ENCODE assay signal across 31 cellular contexts in the genomic region with DNA sequence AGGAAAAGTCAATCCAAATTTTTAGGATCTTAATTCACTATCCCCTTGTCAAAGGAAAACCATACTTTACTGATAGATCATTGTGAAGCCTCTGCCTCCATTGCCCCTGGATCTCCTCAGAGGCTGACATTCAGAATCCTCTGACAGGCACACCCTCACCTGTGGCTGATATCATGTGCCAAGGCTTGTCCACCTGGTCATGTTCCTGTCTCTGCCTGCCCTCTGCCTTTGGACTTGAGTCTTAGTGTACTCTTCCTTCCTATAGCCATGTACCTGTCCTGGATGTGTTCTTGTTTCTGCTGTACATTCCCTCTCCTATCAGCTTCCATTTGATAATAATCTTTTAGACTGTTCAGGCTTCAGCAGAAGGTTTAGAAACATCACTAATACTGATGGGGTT.
"Had no signal": no experiment of that assay in that cellular context is flagged by ENCODE, and none has a peak within 500 bp of the region (broad histone marks: within the 10 kb centered on the region; RNA-seq: fewer than 3 reads in every experiment).

No MANE protein-coding gene starts in this region.

- H3K4me3 ChIP-seq: adrenal gland had no signal

- H3K27me3 ChIP-seq: adrenal gland had no signal

- H3K36me3 ChIP-seq: adrenal gland had no signal

- H3K4me1 ChIP-seq: adrenal gland had no signal

- DNase-seq: activated B cell treated with CpG ODN at 0.5 μM for 24 hours; activated CD4-positive, alpha-beta memory T cell treated with anti-CD3 and anti-CD28 coated beads for 36 hours; activated CD4-positive, alpha-beta T cell treated with anti-CD3 and anti-CD28 coated beads for 4 hours; activated CD4-positive, alpha-beta T cell treated with anti-CD3 and anti-CD28 coated beads, Interleukin-2, amount 10 ng/mL, durations not matched to agents 24 days and 14 days; activated CD4-positive, alpha-beta T cell treated with anti-CD3 and anti-CD28 coated beads, Interleukin-2, amount 50 U/mL, for 1 hour; activated CD4-positive, alpha-beta T cell treated with anti-CD3 and anti-CD28 coated beads, Interleukin-2, amount 50 U/mL, for 4 hours; activated CD4-positive, CD25-positive, alpha-beta regulatory T cell treated with anti-CD3 and anti-CD28 coated beads, Interleukin-2, amount 50 U/mL, for 72 hours; activated CD8-positive, alpha-beta memory T cell treated with anti-CD3 and anti-CD28 coated beads, Interleukin-2, amount 50 U/mL, for 4 hours; activated CD8-positive, alpha-beta T cell treated with anti-CD3 and anti-CD28 coated beads for 36 hours; activated effector memory CD4-positive, alpha-beta T cell treated with anti-CD3 and anti-CD28 coated beads, Interleukin-2, amount 50 U/mL, for 16 hours; activated gamma-delta T cell treated with Interleukin-2 at 50 U/mL for 16 hours; activated naive CD4-positive, alpha-beta T cell; activated naive CD4-positive, alpha-beta T cell treated with anti-CD3 and anti-CD28 coated beads for 36 hours; activated naive CD4-positive, alpha-beta T cell treated with anti-CD3 and anti-CD28 coated beads, Interleukin-2, amount 50 U/mL, for 16 hours; activated naive CD8-positive, alpha-beta T cell treated with anti-CD3 and anti-CD28 coated beads for 36 hours; activated T-cell treated with anti-CD3 and anti-CD28 coated beads for 4 hours; activated T-cell treated with anti-CD3 and anti-CD28 coated beads, Interleukin-2, amount 50 U/mL, for 1 hour; activated T-cell treated with anti-CD3 and anti-CD28 coated beads, Interleukin-2, amount 50 U/mL, for 4 hours; activated T-cell treated with anti-CD3 and anti-CD28 coated beads, Interleukin-2, amount 50 U/mL, for 72 hours; adrenal gland; amniotic stem cell; aorta; central memory CD4-positive, alpha-beta T cell; T-cell; T-helper 17 cell had no signal

- H3K36me3 Mint-ChIP-seq: activated CD4-positive, alpha-beta memory T cell treated with anti-CD3 and anti-CD28 coated beads for 36 hours; activated naive CD4-positive, alpha-beta T cell treated with anti-CD3 and anti-CD28 coated beads, Interleukin-2, amount 50 U/mL, for 72 hours; activated naive CD8-positive, alpha-beta T cell treated with anti-CD3 and anti-CD28 coated beads for 36 hours; brain; T-cell had no signal

- H3K4me3 Mint-ChIP-seq: activated B cell treated with CpG ODN at 0.5 μM for 24 hours; activated CD4-positive, alpha-beta memory T cell treated with anti-CD3 and anti-CD28 coated beads for 36 hours; activated CD4-positive, alpha-beta T cell treated with anti-CD3 and anti-CD28 coated beads, Interleukin-2, amount 10 ng/mL, durations not matched to agents 24 days and 14 days; activated CD8-positive, alpha-beta T cell treated with anti-CD3 and anti-CD28 coated beads for 36 hours; activated naive CD4-positive, alpha-beta T cell treated with anti-CD3 and anti-CD28 coated beads for 36 hours; activated naive CD8-positive, alpha-beta T cell treated with anti-CD3 and anti-CD28 coated beads for 36 hours; activated T-cell treated with anti-CD3 and anti-CD28 coated beads, Interleukin-2, amount 50 U/mL, for 4 hours; activated T-cell treated with anti-CD3 and anti-CD28 coated beads, Interleukin-2, amount 50 U/mL, for 72 hours; activated T-helper 1 cell treated with anti-CD3 and anti-CD28 coated beads, Interleukin-12 subunit alpha, Interleukin-12 subunit beta, Interleukin-2, Interleukin-4 antibody, amounts not matched to agents 30 ng/mL and 10 ng/mL and 1 ng/mL, durations not matched to agents 14 hours and 24 hours and 36 hours; activated T-helper 17 cell treated with anti-CD3 and anti-CD28 coated beads, Interleukin-2, amount 50 U/mL, for 72 hours; brain; T-cell; T-helper 17 cell had no signal

- H3K27me3 Mint-ChIP-seq: activated B cell treated with CpG ODN at 0.5 μM for 24 hours; activated CD4-positive, alpha-beta memory T cell treated with anti-CD3 and anti-CD28 coated beads for 36 hours; activated CD4-positive, alpha-beta T cell treated with anti-CD3 and anti-CD28 coated beads, Interleukin-2, amount 10 ng/mL, durations not matched to agents 24 days and 14 days; activated CD8-positive, alpha-beta T cell treated with anti-CD3 and anti-CD28 coated beads for 36 hours; activated naive CD8-positive, alpha-beta T cell treated with anti-CD3 and anti-CD28 coated beads for 36 hours; activated T-helper 17 cell treated with anti-CD3 and anti-CD28 coated beads, Interleukin-2, amount 50 U/mL, for 72 hours; T-helper 17 cell had no signal

- FAIRE-seq: TTC549 had no signal

- H3K4me1 Mint-ChIP-seq: activated B cell treated with CpG ODN at 0.5 μM for 24 hours; activated CD4-positive, alpha-beta T cell treated with anti-CD3 and anti-CD28 coated beads, Interleukin-2, amount 10 ng/mL, durations not matched to agents 24 days and 14 days; activated naive CD8-positive, alpha-beta T cell treated with anti-CD3 and anti-CD28 coated beads for 36 hours; activated T-helper 17 cell treated with anti-CD3 and anti-CD28 coated beads, Interleukin-2, amount 50 U/mL, for 72 hours; T-helper 17 cell had no signal

- H3K9me3 Mint-ChIP-seq: activated B cell treated with CpG ODN at 0.5 μM for 24 hours; activated CD4-positive, alpha-beta memory T cell treated with anti-CD3 and anti-CD28 coated beads for 36 hours; activated CD4-positive, alpha-beta T cell treated with anti-CD3 and anti-CD28 coated beads, Interleukin-2, amount 10 ng/mL, durations not matched to agents 24 days and 14 days; activated CD8-positive, alpha-beta T cell treated with anti-CD3 and anti-CD28 coated beads for 36 hours; activated T-cell treated with anti-CD3 and anti-CD28 coated beads, Interleukin-2, amount 50 U/mL, for 4 hours; activated T-cell treated with anti-CD3 and anti-CD28 coated beads, Interleukin-2, amount 50 U/mL, for 72 hours; activated T-helper 1 cell treated with anti-CD3 and anti-CD28 coated beads, Interleukin-12 subunit alpha, Interleukin-12 subunit beta, Interleukin-2, Interleukin-4 antibody, amounts not matched to agents 30 ng/mL and 10 ng/mL and 1 ng/mL, durations not matched to agents 14 hours and 24 hours and 36 hours; activated T-helper 17 cell treated with anti-CD3 and anti-CD28 coated beads, Interleukin-2, amount 50 U/mL, for 72 hours had no signal

- H3K9me3 ChIP-seq: adrenal gland had no signal

- H3K27ac ChIP-seq: adrenal gland, VCaP had no signal

- H3K27ac Mint-ChIP-seq: activated B cell treated with CpG ODN at 0.5 μM for 24 hours; activated CD4-positive, alpha-beta memory T cell treated with anti-CD3 and anti-CD28 coated beads for 36 hours; activated CD4-positive, alpha-beta T cell treated with anti-CD3 and anti-CD28 coated beads, Interleukin-2, amount 10 ng/mL, durations not matched to agents 24 days and 14 days; activated CD8-positive, alpha-beta T cell treated with anti-CD3 and anti-CD28 coated beads for 36 hours; activated naive CD4-positive, alpha-beta T cell treated with anti-CD3 and anti-CD28 coated beads for 36 hours; activated naive CD4-positive, alpha-beta T cell treated with anti-CD3 and anti-CD28 coated beads, Interleukin-2, amount 50 U/mL, for 72 hours; activated naive CD8-positive, alpha-beta T cell treated with anti-CD3 and anti-CD28 coated beads for 36 hours; activated T-cell treated with anti-CD3 and anti-CD28 coated beads, Interleukin-2, amount 50 U/mL, for 72 hours; activated T-helper 1 cell treated with anti-CD3 and anti-CD28 coated beads, Interleukin-12 subunit alpha, Interleukin-12 subunit beta, Interleukin-2, Interleukin-4 antibody, amounts not matched to agents 30 ng/mL and 10 ng/mL and 1 ng/mL, durations not matched to agents 14 hours and 24 hours and 36 hours; activated T-helper 17 cell treated with anti-CD3 and anti-CD28 coated beads, Interleukin-2, amount 50 U/mL, for 72 hours; brain; T-cell; T-helper 17 cell had no signal
